Comparison of ENCODE assay signal across 11 cellular contexts in the genomic region with DNA sequence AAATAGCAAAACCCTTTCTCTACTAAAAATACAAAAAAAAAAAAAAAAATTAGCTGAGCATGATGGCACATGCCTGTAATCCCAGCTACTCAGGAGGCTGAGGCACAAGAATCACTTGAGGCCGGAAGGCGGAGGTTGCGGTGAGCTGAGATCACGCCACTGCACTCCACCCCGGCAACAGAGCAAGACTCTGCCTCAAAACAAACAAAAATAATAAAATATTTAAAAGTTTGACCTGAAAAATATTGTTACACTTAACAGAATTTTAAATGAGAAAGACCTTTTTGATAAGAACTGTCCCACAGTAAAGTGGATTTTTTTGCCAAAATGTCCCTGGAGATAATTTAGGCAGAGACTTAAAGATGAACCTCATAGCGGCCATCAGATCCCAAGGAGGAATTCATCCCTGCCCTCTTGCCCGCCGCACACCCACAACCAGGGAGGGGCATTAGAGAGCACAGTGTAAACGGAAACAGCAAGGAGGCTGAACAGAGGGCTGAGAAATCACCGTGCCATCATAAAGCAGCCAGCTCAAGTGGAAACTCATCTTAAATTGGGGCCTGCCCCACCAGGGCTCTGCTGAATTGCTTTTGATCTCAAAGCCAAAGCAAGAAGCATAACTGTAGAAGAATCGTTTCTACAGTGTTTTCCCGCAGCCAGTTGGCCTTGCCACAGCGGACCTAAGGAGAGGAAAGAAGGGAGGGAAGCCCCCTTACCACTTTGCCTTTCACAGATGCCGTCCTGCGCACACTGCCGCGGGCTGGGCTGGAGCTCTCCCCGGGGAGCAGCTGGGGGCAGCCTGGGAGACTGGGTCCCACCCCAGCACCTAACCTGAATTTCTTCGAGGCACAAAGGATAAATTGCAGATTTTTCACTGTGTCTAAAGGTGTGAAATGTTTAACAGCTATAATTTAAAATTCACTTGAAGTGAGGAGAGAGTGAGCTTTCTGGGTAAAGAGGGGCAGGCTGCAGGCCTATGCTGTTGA. TPM values are rescaled to one million over a fixed set of nuclear protein-coding genes. Genes with fewer than 3 reads are reported as not detected.
DNase-seq lines count a peak whose midpoint lies in the region; ATAC-seq and TF ChIP-seq lines count a peak whose summit lies in the region.
"Had no signal": no experiment of that assay in that cellular context is flagged by ENCODE, and none has a peak within 500 bp of the region (broad histone marks: within the 10 kb centered on the region; RNA-seq: fewer than 3 reads in every experiment).

No MANE protein-coding gene starts in this region.

- no peaks in the 10 kb centered on the region for H3K27me3 ChIP-seq in GM23338 (ENCODE audit: insufficient read depth)
- H3K27me3 ChIP-seq: heart right ventricle, transverse colon had no signal

- H3K36me3 Mint-ChIP-seq in GM23338 (ENCODE audit: low read depth) (peaks cover 54% of the 10 kb centered on the region), WTC11 (peaks cover 47% of the 10 kb centered on the region), nephron progenitor cell (ENCODE audit: low read depth) (peaks cover 73% of the 10 kb centered on the region), immature natural killer cell (peaks cover 9 to 41% (median 17%) of the 10 kb centered on the region in 3 donors)

- H2AFZ ChIP-seq in GM23338: no peak overlapping the region

- H3K4me1 Mint-ChIP-seq in GM23338 (peaks cover 44% of the 10 kb centered on the region), WTC11 (peaks cover 43% of the 10 kb centered on the region), nephron progenitor cell (peaks cover 31% of the 10 kb centered on the region), immature natural killer cell (peaks cover 8 to 19% of the 10 kb centered on the region in 2 donors)

- H3K79me2 ChIP-seq in GM23338 (replicated peaks; ENCODE audit: insufficient read depth): peaks cover 15% of the 10 kb centered on the region

- TF ChIP-seq CTCF in GM23338 (conservative IDR thresholded peaks at IDR 0.05; ENCODE audit: low read depth in 2 of 2) (0 out of 4 replicates have a peak, but pooled peaks of 1 of the 2 experiments have one; percentile 8), WTC11 (IDR thresholded peaks at IDR 0.05) (no peak), nephron progenitor cell (IDR thresholded peaks at IDR 0.05) (no peak)

- H3K27ac Mint-ChIP-seq in GM23338 (peak overlapping the region; percentile 85; the same call in 1 of the 2 replicates), WTC11 (peak overlapping the region; percentile 41; the same call in 1 of the 2 replicates), nephron progenitor cell (peak overlapping the region; percentile 82), immature natural killer cell (peak overlapping the region in 2 of 6 donors; percentile 17 to 20)

- H3K36me3 ChIP-seq in GM23338 (ENCODE audit: insufficient read depth): peaks cover 20% of the 10 kb centered on the region

- H4K20me1 ChIP-seq in GM23338 (replicated peaks; ENCODE audit: insufficient read depth): peaks cover 4% of the 10 kb centered on the region; the same call in 1 of the 2 replicates

- H3K27me3 Mint-ChIP-seq in GM23338 (ENCODE audit: insufficient read depth, low read depth, poor library complexity): peaks cover 7% of the 10 kb centered on the region
- H3K27me3 Mint-ChIP-seq in WTC11 (ENCODE audit: low read depth): no peaks in the 10 kb centered on the region
- peaks cover 4% of the 10 kb centered on the region for H3K27me3 Mint-ChIP-seq in nephron progenitor cell (ENCODE audit: low read depth, poor library complexity)
- peaks cover 0 to 3% (median 2%) of the 10 kb centered on the region in 3 donors for H3K27me3 Mint-ChIP-seq in immature natural killer cell (ENCODE audit: low read depth in 3 of 3)

- peak; percentile 65 to 72 for ATAC-seq in activated CD4-positive, CD25-positive, alpha-beta regulatory T cell treated with anti-CD3 and anti-CD28 coated beads, Interleukin-2, amount 50 U/mL, for 24 hours
- ATAC-seq in GM23338 (no peak; the same call in 2 of the 3 replicates), WTC11 (no peak), GM18909 (IDR thresholded peaks at IDR 0.05; ENCODE audit: poor library complexity, unreplicated experiment) (no peak)
- ATAC-seq: heart right ventricle had no signal

- CTCF ChIA-PET in WTC11 (lab: Charles Lee): interaction anchor here (0.5 to 3.5 kb wide), 5 partner anchors 19 to 272 kb away, joined by 3 to 16 read pairs (median 6); no protein-coding TSS in a partner anchor

- H3K4me1 ChIP-seq in GM23338 (ENCODE audit: insufficient read depth): peaks cover 37% of the 10 kb centered on the region
- H3K4me1 ChIP-seq: transverse colon had no signal

- H3K27ac ChIP-seq in GM23338 (ENCODE audit: low read depth): 0 out of 2 replicates have a peak overlapping the region, but pooled peaks have one; percentile 26
- H3K27ac ChIP-seq: transverse colon had no signal

- H3K9me3 Mint-ChIP-seq in GM23338 (no peaks in the 10 kb centered on the region), WTC11 (no peaks in the 10 kb centered on the region), nephron progenitor cell (no peaks in the 10 kb centered on the region), immature natural killer cell (no peaks in the 10 kb centered on the region)

- H3K4me3 Mint-ChIP-seq in GM23338: no peak overlapping the region
- no peak overlapping the region for H3K4me3 Mint-ChIP-seq in WTC11
- no peak overlapping the region for H3K4me3 Mint-ChIP-seq in nephron progenitor cell
- no peak overlapping the region for H3K4me3 Mint-ChIP-seq in immature natural killer cell

- peaks cover 8% of the 10 kb centered on the region for H3F3A ChIP-seq in GM23338 (replicated peaks; ENCODE audit: low read depth)

- DNase-seq in activated CD4-positive, CD25-positive, alpha-beta regulatory T cell treated with anti-CD3 and anti-CD28 coated beads, Interleukin-2, amount 50 U/mL, for 72 hours: no peak
- DNase-seq in GM23338 (ENCODE audit: low spot score) (no peak), WTC11 (ENCODE audit: low spot score) (no peak), nephron progenitor cell (no peak), iPS-NIHi11 (ENCODE audit: low spot score) (no peak), immature natural killer cell (no peak)
- DNase-seq: activated CD8-positive, alpha-beta memory T cell treated with anti-CD3 and anti-CD28 coated beads for 24 hours; heart right ventricle; transverse colon had no signal

- H3K4me2 ChIP-seq in GM23338: no peak overlapping the region

- no peak overlapping the region for H3K4me3 ChIP-seq in GM23338
- H3K4me3 ChIP-seq: heart right ventricle, transverse colon had no signal

- POLR2A ChIA-PET in WTC11 (lab: Charles Lee): no interaction called here

- H3K9me2 ChIP-seq in GM23338 (ENCODE audit: insufficient read depth): no peaks in the 10 kb centered on the region

TF ChIP-seq in GM23338, 12 proteins besides CTCF, POLR2A, EP300 and RAD21 (continues in another document):
- TF ChIP-seq, protein P1, sequence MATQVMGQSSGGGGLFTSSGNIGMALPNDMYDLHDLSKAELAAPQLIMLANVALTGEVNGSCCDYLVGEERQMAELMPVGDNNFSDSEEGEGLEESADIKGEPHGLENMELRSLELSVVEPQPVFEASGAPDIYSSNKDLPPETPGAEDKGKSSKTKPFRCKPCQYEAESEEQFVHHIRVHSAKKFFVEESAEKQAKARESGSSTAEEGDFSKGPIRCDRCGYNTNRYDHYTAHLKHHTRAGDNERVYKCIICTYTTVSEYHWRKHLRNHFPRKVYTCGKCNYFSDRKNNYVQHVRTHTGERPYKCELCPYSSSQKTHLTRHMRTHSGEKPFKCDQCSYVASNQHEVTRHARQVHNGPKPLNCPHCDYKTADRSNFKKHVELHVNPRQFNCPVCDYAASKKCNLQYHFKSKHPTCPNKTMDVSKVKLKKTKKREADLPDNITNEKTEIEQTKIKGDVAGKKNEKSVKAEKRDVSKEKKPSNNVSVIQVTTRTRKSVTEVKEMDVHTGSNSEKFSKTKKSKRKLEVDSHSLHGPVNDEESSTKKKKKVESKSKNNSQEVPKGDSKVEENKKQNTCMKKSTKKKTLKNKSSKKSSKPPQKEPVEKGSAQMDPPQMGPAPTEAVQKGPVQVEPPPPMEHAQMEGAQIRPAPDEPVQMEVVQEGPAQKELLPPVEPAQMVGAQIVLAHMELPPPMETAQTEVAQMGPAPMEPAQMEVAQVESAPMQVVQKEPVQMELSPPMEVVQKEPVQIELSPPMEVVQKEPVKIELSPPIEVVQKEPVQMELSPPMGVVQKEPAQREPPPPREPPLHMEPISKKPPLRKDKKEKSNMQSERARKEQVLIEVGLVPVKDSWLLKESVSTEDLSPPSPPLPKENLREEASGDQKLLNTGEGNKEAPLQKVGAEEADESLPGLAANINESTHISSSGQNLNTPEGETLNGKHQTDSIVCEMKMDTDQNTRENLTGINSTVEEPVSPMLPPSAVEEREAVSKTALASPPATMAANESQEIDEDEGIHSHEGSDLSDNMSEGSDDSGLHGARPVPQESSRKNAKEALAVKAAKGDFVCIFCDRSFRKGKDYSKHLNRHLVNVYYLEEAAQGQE (IDR thresholded peaks at IDR 0.05; ENCODE audit: unreplicated experiment): no peak

TF ChIP-seq in WTC11, 78 proteins besides CTCF, POLR2A, EP300 and RAD21 (continues in another document):
- TF ChIP-seq ETV6 (CRISPR knock-in tag; IDR thresholded peaks at IDR 0.05) (no peak), FOXK1 (CRISPR knock-in tag; IDR thresholded peaks at IDR 0.05) (no peak), ESRRA (CRISPR knock-in tag; IDR thresholded peaks at IDR 0.05; ENCODE audit: borderline replicate concordance) (no peak), MYBL2 (CRISPR knock-in tag; IDR thresholded peaks at IDR 0.05) (no peak), ZNF138 (CRISPR knock-in tag; conservative IDR thresholded peaks at IDR 0.05) (no peak), ATF1 (CRISPR knock-in tag; IDR thresholded peaks at IDR 0.05) (no peak), PREB (CRISPR knock-in tag; IDR thresholded peaks at IDR 0.05; ENCODE audit: borderline replicate concordance) (no peak), ELF4 (CRISPR knock-in tag; IDR thresholded peaks at IDR 0.05; ENCODE audit: low read depth) (no peak)

RNA-seq across cellular contexts. Expression of gene MMP17, which starts 52.0 kb away (rescaled TPM):
- total RNA-seq in GM23338 (2014; rRNA removed; shearing (Covaris generic)): 26.8 and 48.5 TPM in 2 replicates
- polyA plus RNA-seq in GM23338 (2016; fragmentation: Nextera tagmentation; extraction: Ambion mirVana): 10.4 and 16.9 TPM in 2 replicates
- total RNA-seq in WTC11 (2021): 58.8 to 67.1 TPM (median 62.1 TPM) in 3 replicates
- under 1 TPM in 1 of 3 donors, not detected in 2; 0.72 TPM for polyA plus RNA-seq in immature natural killer cell

Comparison
In these comparisons a context has a peak if more than half of its experiments do, and no peak if none do; other contexts are left out.
1. ATAC-seq: peak in activated CD4-positive, CD25-positive, alpha-beta regulatory T cell treated with anti-CD3 and anti-CD28 coated beads, Interleukin-2, amount 50 U/mL, for 24 hours (2 of 2); none in GM23338 (single experiment), WTC11 (single experiment) and GM18909 (single experiment).